In the genomic region with DNA sequence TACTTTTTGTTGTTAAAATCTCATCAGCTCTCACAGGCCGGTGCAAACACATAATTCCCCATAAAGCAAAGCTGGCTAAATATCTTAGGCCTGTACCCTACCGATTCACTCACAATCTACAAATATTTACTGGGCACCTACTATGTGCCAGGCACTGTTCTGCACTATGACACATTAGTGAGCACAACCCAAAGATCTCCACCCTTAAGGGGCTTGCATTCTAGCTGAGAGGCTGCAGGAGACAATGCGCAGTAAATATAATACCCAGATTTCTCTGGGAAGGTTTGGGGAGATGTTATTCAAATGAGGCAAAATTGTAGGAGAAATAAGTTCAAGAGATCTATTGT, we compare ENCODE assay signal across 10 cellular contexts. TPM values are rescaled to one million over a fixed set of nuclear protein-coding genes. Genes with fewer than 3 reads are reported as not detected.
DNase-seq lines count a peak whose midpoint lies in the region; ATAC-seq, FAIRE-seq and TF ChIP-seq lines count a peak whose summit lies in the region.
"Had no signal": no experiment of that assay in that cellular context is flagged by ENCODE, and none has a peak within 500 bp of the region (broad histone marks: within the 10 kb centered on the region; RNA-seq: fewer than 3 reads in every experiment).

No MANE protein-coding gene starts in this region.

- peak overlapping the region; percentile 93 for H3K27ac Mint-ChIP-seq in chondrocyte (ENCODE audit: unreplicated experiment)
- peak overlapping the region; percentile 90 for H3K27ac Mint-ChIP-seq in stimulated activated memory B cell treated with anti-CD40 and anti-IgM and Interleukin-4, amounts not matched to agents 10 μg/mL and 1 μg/mL and 100 μg/mL, for 72 hours

- no peaks in the 10 kb centered on the region for H3K9me3 Mint-ChIP-seq in chondrocyte (ENCODE audit: low read depth)
- H3K9me3 Mint-ChIP-seq in stimulated activated memory B cell treated with anti-CD40 and anti-IgM and Interleukin-4, amounts not matched to agents 10 μg/mL and 1 μg/mL and 100 μg/mL, for 72 hours, result peaks cover 5% of the 10 kb centered on the region

- no peak for ATAC-seq in stimulated activated memory B cell treated with anti-CD40 and anti-IgM and Interleukin-4, amounts not matched to agents 10 μg/mL and 1 μg/mL and 100 μg/mL, for 72 hours

- no peak for DNase-seq in GM12892 (ENCODE audit: insufficient read length)
- no peak for DNase-seq in chondrocyte (ENCODE audit: low spot score)
- DNase-seq in H7, result no peak
- no peak for DNase-seq in NCI-H1694 (lab: John Stamatoyannopoulos, UW)
- DNase-seq in NCI-H446 (lab: John Stamatoyannopoulos, UW), result no peak
- DNase-seq: activated gamma-delta T cell, Kasumi-1 had no signal

- no peaks in the 10 kb centered on the region for H3K9me3 ChIP-seq in OCI-LY3 (ENCODE audit: insufficient read depth, low read length)

- no peak overlapping the region for H3K4me3 Mint-ChIP-seq in chondrocyte (ENCODE audit: unreplicated experiment)
- H3K4me3 Mint-ChIP-seq in stimulated activated memory B cell treated with anti-CD40 and anti-IgM and Interleukin-4, amounts not matched to agents 10 μg/mL and 1 μg/mL and 100 μg/mL, for 72 hours, result peak overlapping the region; percentile 44

- TF ChIP-seq POLR2A in GM12892 (IDR thresholded peaks at IDR 0.05; ENCODE audit: low read depth, low read length), result peak; percentile 31; the same call in 1 of the 2 replicates

- H3K27ac ChIP-seq in OCI-LY3 (ENCODE audit: low read length), result peak overlapping the region; percentile 94

- H4K20me1 ChIP-seq in OCI-LY3 (ENCODE audit: insufficient read depth, low read length), result peaks cover 45% of the 10 kb centered on the region

- peaks cover 4% of the 10 kb centered on the region for H3K36me3 Mint-ChIP-seq in chondrocyte (ENCODE audit: low read depth)
- peaks cover 51% of the 10 kb centered on the region for H3K36me3 Mint-ChIP-seq in stimulated activated memory B cell treated with anti-CD40 and anti-IgM and Interleukin-4, amounts not matched to agents 10 μg/mL and 1 μg/mL and 100 μg/mL, for 72 hours

- peak overlapping the region; percentile 86 for H3K4me2 ChIP-seq in OCI-LY3 (ENCODE audit: low read length)

- peaks cover 100% of the 10 kb centered on the region for H3K79me2 ChIP-seq in OCI-LY3 (ENCODE audit: low read length)

- no peak overlapping the region for H2AFZ ChIP-seq in OCI-LY3 (ENCODE audit: low read depth, low read length)

- peak overlapping the region; percentile 67 for H3K9ac ChIP-seq in OCI-LY3 (ENCODE audit: low read length)

- H3K27me3 ChIP-seq in OCI-LY3 (ENCODE audit: low read depth, low read length) (no peaks in the 10 kb centered on the region), H7 (ENCODE audit: control insufficient read depth, insufficient read depth, low read length) (no peaks in the 10 kb centered on the region)

- TF ChIP-seq CTCF in OCI-LY3 (IDR thresholded peaks at IDR 0.05; ENCODE audit: low read depth, low read length) (no peak), chondrocyte (IDR thresholded peaks at IDR 0.05) (no peak)

- peak overlapping the region; percentile 60 for H3K4me3 ChIP-seq in OCI-LY3 (ENCODE audit: low read length)
- H3K4me3 ChIP-seq in H7 (ENCODE audit: insufficient read depth, low read depth, low read length), result no peak overlapping the region
- H3K4me3 ChIP-seq: coronary artery had no signal

- peaks cover 34% of the 10 kb centered on the region for H3K36me3 ChIP-seq in OCI-LY3 (replicated peaks; ENCODE audit: low read depth, low read length)
- H3K36me3 ChIP-seq in H7 (replicated peaks; ENCODE audit: control insufficient read depth, insufficient read depth, low read length), result no peaks in the 10 kb centered on the region

- no peak for FAIRE-seq in GM12892 (lab: Jason Lieb, UNC)

- H3K4me1 ChIP-seq in OCI-LY3 (ENCODE audit: low read length), result peaks cover 91% of the 10 kb centered on the region

- peaks cover 66% of the 10 kb centered on the region for H3K4me1 Mint-ChIP-seq in chondrocyte (ENCODE audit: low read depth)
- H3K4me1 Mint-ChIP-seq in stimulated activated memory B cell treated with anti-CD40 and anti-IgM and Interleukin-4, amounts not matched to agents 10 μg/mL and 1 μg/mL and 100 μg/mL, for 72 hours, result peaks cover 81% of the 10 kb centered on the region

- H3K27me3 Mint-ChIP-seq in chondrocyte (ENCODE audit: low read depth), result no peaks in the 10 kb centered on the region
- no peaks in the 10 kb centered on the region for H3K27me3 Mint-ChIP-seq in stimulated activated memory B cell treated with anti-CD40 and anti-IgM and Interleukin-4, amounts not matched to agents 10 μg/mL and 1 μg/mL and 100 μg/mL, for 72 hours

RNA-seq across cellular contexts. Expression of gene FNBP1, which starts 53.7 kb away (rescaled TPM):
- 346 TPM for polyA plus RNA-seq in GM12892 (2012; ENCODE audit: missing spikeins)
- total RNA-seq in chondrocyte, result 49.4 to 61.2 TPM (median 58.7 TPM) in 3 replicates
- total RNA-seq in H7 (2014; rRNA removed; shearing (Covaris generic)), result 16.0 and 19.6 TPM in 2 replicates
